In genomic region chr1:44806025-44806703, GRCh38 we compare ENCODE assay signal across 10 cellular contexts. TPM values are rescaled to one million over a fixed set of nuclear protein-coding genes. Genes with fewer than 3 reads are reported as not detected.
DNase-seq lines count a peak whose midpoint lies in the region; ATAC-seq, FAIRE-seq and TF ChIP-seq lines count a peak whose summit lies in the region.
"Had no signal": no experiment of that assay in that cellular context is flagged by ENCODE, and none has a peak within 500 bp of the region (broad histone marks: within the 10 kb centered on the region; RNA-seq: fewer than 3 reads in every experiment).

No MANE protein-coding gene starts in this region.

- peak overlapping the region; percentile 98 for H3K9ac ChIP-seq in astrocyte (ENCODE audit: low read length)
- peak overlapping the region in 1 of 2 donors; percentile 40 for H3K9ac ChIP-seq in liver (ENCODE audit: low read depth in 1 of 2, low read length in 2 of 2)

- CTCF ChIA-PET in activated CD4-positive, alpha-beta T cell treated with anti-CD3 and anti-CD28 coated beads for 36 hours (lab: Charles Lee), result interaction anchor here (1.8 to 3.7 kb wide), 2 partner anchors 12 to 13 kb away, joined by 4 to 41 read pairs; no protein-coding TSS in a partner anchor

- peak overlapping the region; percentile 100 for H3K27ac ChIP-seq in astrocyte (ENCODE audit: low read depth, low read length)
- H3K27ac ChIP-seq in liver (ENCODE audit: low read depth in 1 of 2, low read length in 2 of 2), result peak overlapping the region; percentile 95 to 98
- H3K27ac ChIP-seq in suprapubic skin, result peak overlapping the region; percentile 94

- TF ChIP-seq CTCF in astrocyte (IDR thresholded peaks at IDR 0.05; ENCODE audit: insufficient read depth, low read depth, low read length), result no peak
- TF ChIP-seq CTCF in liver (IDR thresholded peaks at IDR 0.05; ENCODE audit: low read depth, low read length, missing input control), result no peak
- TF ChIP-seq CTCF in suprapubic skin (IDR thresholded peaks at IDR 0.05), result no peak
- no peak for TF ChIP-seq CTCF in BE2C (IDR thresholded peaks at IDR 0.05; ENCODE audit: low read depth, low read length)

- peaks cover 64% of the 10 kb centered on the region for H3K36me3 Mint-ChIP-seq in activated CD4-positive, alpha-beta T cell treated with anti-CD3 and anti-CD28 coated beads for 36 hours (ENCODE audit: low read depth)
- peaks cover 26% of the 10 kb centered on the region for H3K36me3 Mint-ChIP-seq in astrocyte (ENCODE audit: low read depth, unreplicated experiment)

- peaks cover 42% of the 10 kb centered on the region for H4K20me1 ChIP-seq in astrocyte (ENCODE audit: insufficient read depth, low read length)

- WGBS in liver, result 93% methylated on average over 70 of the region's 70 CpGs
- over 99% methylated on average over 18 of the region's 70 CpGs for WGBS in suprapubic skin

- H2AFZ ChIP-seq in astrocyte (ENCODE audit: low read depth, low read length), result no peak overlapping the region

- no peak overlapping the region for H3K4me3 Mint-ChIP-seq in activated CD4-positive, alpha-beta T cell treated with anti-CD3 and anti-CD28 coated beads for 36 hours
- no peak overlapping the region for H3K4me3 Mint-ChIP-seq in astrocyte (ENCODE audit: unreplicated experiment)

- H3K4me1 Mint-ChIP-seq in activated CD4-positive, alpha-beta T cell treated with anti-CD3 and anti-CD28 coated beads for 36 hours, result peaks cover 87% of the 10 kb centered on the region
- H3K4me1 Mint-ChIP-seq in astrocyte (ENCODE audit: low read depth, unreplicated experiment), result peaks cover 61% of the 10 kb centered on the region

- H3K36me3 ChIP-seq in astrocyte (ENCODE audit: insufficient read depth, low read length) (peaks cover 40% of the 10 kb centered on the region), liver (ENCODE audit: control insufficient read depth in 4 of 4, insufficient read depth in 3 of 4, low read depth in 1 of 4, low read length in 3 of 4) (peaks cover 0 to 8% (median 8%) of the 10 kb centered on the region in 4 donors), suprapubic skin (peaks cover 44% of the 10 kb centered on the region), BE2C (no peaks in the 10 kb centered on the region)

- no peak for TF ChIP-seq RAD21 in liver (IDR thresholded peaks at IDR 0.05)

- H3K4me2 ChIP-seq in astrocyte (ENCODE audit: low read length), result peak overlapping the region; percentile 86

- no peaks in the 10 kb centered on the region for H3K9me3 ChIP-seq in astrocyte (ENCODE audit: insufficient read depth, low read depth, low read length)
- H3K9me3 ChIP-seq in liver (ENCODE audit: control insufficient read depth in 4 of 4, low read length in 3 of 4), result no peaks in the 10 kb centered on the region
- no peaks in the 10 kb centered on the region for H3K9me3 ChIP-seq in suprapubic skin
- no peaks in the 10 kb centered on the region for H3K9me3 ChIP-seq in BE2C

- H3K27ac Mint-ChIP-seq in activated CD4-positive, alpha-beta T cell treated with anti-CD3 and anti-CD28 coated beads for 36 hours, result peak overlapping the region; percentile 99
- no peak overlapping the region for H3K27ac Mint-ChIP-seq in astrocyte (ENCODE audit: unreplicated experiment)

- H3K79me2 ChIP-seq in astrocyte (ENCODE audit: insufficient read depth, low read length), result peaks cover 69% of the 10 kb centered on the region

- H3K4me1 ChIP-seq in astrocyte (ENCODE audit: insufficient read depth, low read length) (peaks cover 78% of the 10 kb centered on the region), liver (ENCODE audit: control insufficient read depth in 4 of 4, insufficient read depth in 4 of 4, low read length in 3 of 4) (peaks cover 15 to 46% (median 39%) of the 10 kb centered on the region in 4 donors), suprapubic skin (peaks cover 83% of the 10 kb centered on the region), BE2C (peaks cover 25% of the 10 kb centered on the region)

- peak; percentile 17 for DNase-seq in activated CD4-positive, alpha-beta T cell treated with anti-CD3 and anti-CD28 coated beads for 36 hours
- DNase-seq in activated CD4-positive, alpha-beta T cell treated with anti-CD3 and anti-CD28 coated beads, Interleukin-2, amount 50 U/mL, for 4 hours, result no peak
- DNase-seq in astrocyte (ENCODE audit: low read depth) (no peak), suprapubic skin (ENCODE audit: low spot score in 2 of 2) (peak; percentile 74 to 81), BE2C (no peak), germinal center (ENCODE audit: low spot score) (no peak)
- no peak for DNase-seq in stimulated activated CD8-positive, alpha-beta memory T cell treated with anti-CD3 and anti-CD28 coated beads, Interleukin-4, amount 100 ng/mL, for 48 hours
- DNase-seq: OCI-M1 had no signal

- H3K4me3 ChIP-seq in astrocyte (ENCODE audit: insufficient read depth, low read depth, low read length) (peak overlapping the region; percentile 2), liver (ENCODE audit: low read depth in 1 of 3, low read length in 3 of 3) (no peak overlapping the region), suprapubic skin (no peak overlapping the region), BE2C (ENCODE audit: low read depth, low read length) (no peak overlapping the region)

- TF ChIP-seq EP300 in suprapubic skin (IDR thresholded peaks at IDR 0.05), result no peak

- POLR2A ChIA-PET in activated CD4-positive, alpha-beta T cell treated with anti-CD3 and anti-CD28 coated beads for 36 hours (lab: Charles Lee), result interaction anchor here (0.6 to 8.5 kb wide), 12 partner anchors 8 to 777 kb away, joined by 3 to 337 read pairs (median 4); partner anchors contain the start of genes AKR1A1, BEST4, RNU5D-1 and RPS8

- no peak for TF ChIP-seq POLR2A in suprapubic skin (IDR thresholded peaks at IDR 0.05)

- FAIRE-seq in astrocyte (lab: Jason Lieb, UNC), result no peak
- FAIRE-seq: A204.1 had no signal

- ATAC-seq in activated CD4-positive, alpha-beta T cell treated with anti-CD3 and anti-CD28 coated beads for 36 hours, result no peak

- intact Hi-C loops in activated CD4-positive, alpha-beta T cell treated with anti-CD3 and anti-CD28 coated beads for 36 hours (cut with DNase I, micrococcal nuclease), result loop anchor here (2.0 to 10.0 kb wide), 4 partner anchors 174 to 777 kb away; partner anchors contain the start of gene TESK2 (in 1 of the 2)

- no peaks in the 10 kb centered on the region for H3K27me3 ChIP-seq in astrocyte (ENCODE audit: insufficient read depth, low read length)
- no peaks in the 10 kb centered on the region for H3K27me3 ChIP-seq in liver (ENCODE audit: control insufficient read depth in 4 of 4, insufficient read depth in 4 of 4, low read length in 3 of 4)
- no peaks in the 10 kb centered on the region for H3K27me3 ChIP-seq in suprapubic skin
- no peaks in the 10 kb centered on the region for H3K27me3 ChIP-seq in BE2C

- H3K9me3 Mint-ChIP-seq in activated CD4-positive, alpha-beta T cell treated with anti-CD3 and anti-CD28 coated beads for 36 hours (ENCODE audit: low read depth), result no peaks in the 10 kb centered on the region
- no peaks in the 10 kb centered on the region for H3K9me3 Mint-ChIP-seq in astrocyte (ENCODE audit: unreplicated experiment)

- no peaks in the 10 kb centered on the region for H3K27me3 Mint-ChIP-seq in activated CD4-positive, alpha-beta T cell treated with anti-CD3 and anti-CD28 coated beads for 36 hours
- no peaks in the 10 kb centered on the region for H3K27me3 Mint-ChIP-seq in astrocyte (ENCODE audit: low read depth, unreplicated experiment)

TF ChIP-seq in liver, 16 proteins besides CTCF, POLR2A, EP300 and RAD21 (continues in another document):
- TF ChIP-seq RXRA (IDR thresholded peaks at IDR 0.05), result no peak
- no peak for TF ChIP-seq GABPA (IDR thresholded peaks at IDR 0.05 in 1 of 2, conservative IDR thresholded peaks at IDR 0.05 in 1 of 2)
- TF ChIP-seq SP1 (IDR thresholded peaks at IDR 0.05), result no peak
- no peak for TF ChIP-seq HNF4A (conservative IDR thresholded peaks at IDR 0.05)
- no peak for TF ChIP-seq MAX (IDR thresholded peaks at IDR 0.05)
- no peak for TF ChIP-seq NR2F2 (IDR thresholded peaks at IDR 0.05)

RNA-seq across cellular contexts. Expression of gene DYNLT4, which starts 1.0 kb away (rescaled TPM):
- under 1 TPM in 1 of 2 experiments, not detected in 1; 0.32 TPM for total RNA-seq in activated CD4-positive, alpha-beta T cell treated with anti-CD3 and anti-CD28 coated beads for 36 hours
- total RNA-seq in astrocyte (0.50 and 0.53 TPM in 2 replicates), liver (under 1 TPM in 1 of 2 donors, not detected in 1; 0.50 TPM), suprapubic skin (not detected)
- polyA plus RNA-seq in liver, result under 1 TPM in 1 of 2 donors, not detected in 1; 0.29 TPM
- not detected for polyA plus RNA-seq in BE2C (2012; ENCODE audit: insufficient read depth, insufficient read length, low read depth)

RNA-seq across cellular contexts. Expression of gene BTBD19, which starts 2.2 kb away (rescaled TPM):
- total RNA-seq in activated CD4-positive, alpha-beta T cell treated with anti-CD3 and anti-CD28 coated beads for 36 hours, result 10 to 100 TPM; 16.7 to 17.2 TPM
- total RNA-seq in astrocyte, result 30.3 and 30.6 TPM in 2 replicates
- total RNA-seq in liver, result 1 to 10 TPM; 1.3 to 3.1 TPM
- polyA plus RNA-seq in liver, result 1 to 10 TPM; 2.5 to 2.7 TPM
- 1 to 10 TPM; 1.2 to 7.3 (median 4.4) TPM for total RNA-seq in suprapubic skin
- 3.3 TPM for polyA plus RNA-seq in BE2C (2012; ENCODE audit: insufficient read depth, insufficient read length, low read depth)

RNA-seq across cellular contexts. Expression of gene PLK3, which starts 6.0 kb away (rescaled TPM):
- total RNA-seq in activated CD4-positive, alpha-beta T cell treated with anti-CD3 and anti-CD28 coated beads for 36 hours, result 10 to 100 TPM; 52.1 to 52.7 TPM
- 62.0 and 66.4 TPM in 2 replicates for total RNA-seq in astrocyte
- total RNA-seq in liver, result 1 to 10 TPM; 2.3 to 5.7 TPM
- polyA plus RNA-seq in liver, result 1 to 10 TPM; 1.5 to 2.2 TPM
- 100 to 1,000 TPM in 2 of 4 donors, 10 to 100 TPM in 2; 63.7 to 135 (median 91.1) TPM for total RNA-seq in suprapubic skin
- polyA plus RNA-seq in BE2C (2012; ENCODE audit: insufficient read depth, insufficient read length, low read depth), result 24.5 TPM

RNA-seq across cellular contexts. Expression of gene BEST4, which starts 18.2 kb away (rescaled TPM):
- under 1 TPM; 0.69 to 0.71 TPM for total RNA-seq in activated CD4-positive, alpha-beta T cell treated with anti-CD3 and anti-CD28 coated beads for 36 hours
- total RNA-seq in astrocyte (0.26 TPM in 1 of 2 replicates, not detected in the other), liver (under 1 TPM in 1 of 2 donors, not detected in 1; 0.05 TPM), suprapubic skin (under 1 TPM in 3 of 4 donors, not detected in 1; 0.30 to 0.72 (median 0.30) TPM)
- polyA plus RNA-seq in liver, result not detected
- not detected for polyA plus RNA-seq in BE2C (2012; ENCODE audit: insufficient read depth, insufficient read length, low read depth)

RNA-seq across cellular contexts. Expression of gene RPS8, which starts 30.8 kb away (rescaled TPM):
- total RNA-seq in activated CD4-positive, alpha-beta T cell treated with anti-CD3 and anti-CD28 coated beads for 36 hours, result 1,000 to 10,000 TPM; 3,005 to 3,275 TPM
- total RNA-seq in astrocyte (1,108 and 1,187 TPM in 2 replicates), liver (100 to 1,000 TPM; 474 to 891 TPM), suprapubic skin (1,000 to 10,000 TPM; 1,858 to 3,271 (median 2,807) TPM)
- 100 to 1,000 TPM; 258 to 676 TPM for polyA plus RNA-seq in liver
- polyA plus RNA-seq in BE2C (2012; ENCODE audit: insufficient read depth, insufficient read length, low read depth), result 818 TPM

Comparison
In these comparisons a context has a peak if more than half of its experiments do, and no peak if none do; other contexts are left out.
1. DNase-seq: peak in activated CD4-positive, alpha-beta T cell treated with anti-CD3 and anti-CD28 coated beads for 36 hours (single experiment) and suprapubic skin (2 of 2); none in activated CD4-positive, alpha-beta T cell treated with anti-CD3 and anti-CD28 coated beads, Interleukin-2, amount 50 U/mL, for 4 hours (0 of 2), astrocyte (single experiment), stimulated activated CD8-positive, alpha-beta memory T cell treated with anti-CD3 and anti-CD28 coated beads, Interleukin-4, amount 100 ng/mL, for 48 hours (single experiment), BE2C (single experiment) and germinal center (single experiment).
2. Peak in every context shown above with its lines, with median percentiles within 50 percentile points of each other: H3K27ac ChIP-seq.